Comparison of ENCODE assay signal across 13 cellular contexts in the genomic region with DNA sequence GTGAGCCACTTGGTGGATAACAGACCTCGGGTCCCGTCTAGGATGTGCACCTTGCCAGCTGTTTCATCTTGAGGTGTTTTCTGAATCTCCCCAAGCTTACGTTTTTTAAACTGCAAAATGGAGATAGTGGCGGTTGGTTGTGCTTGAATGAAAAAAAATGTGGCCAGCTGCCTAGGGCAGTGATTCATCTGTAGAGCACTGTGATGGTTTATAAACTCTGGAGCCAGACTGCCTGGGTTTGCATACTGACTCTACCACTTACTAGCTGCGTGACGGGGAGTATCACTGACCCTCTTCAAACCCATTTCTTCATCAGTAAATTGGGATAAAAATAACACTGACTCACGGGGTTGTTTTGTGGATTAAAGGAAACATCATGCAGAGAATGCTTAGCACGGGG.
DNase-seq lines count a peak whose midpoint lies in the region; ATAC-seq, FAIRE-seq and TF ChIP-seq lines count a peak whose summit lies in the region.
"Had no signal": no experiment of that assay in that cellular context is flagged by ENCODE, and none has a peak within 500 bp of the region (broad histone marks: within the 10 kb centered on the region; RNA-seq: fewer than 3 reads in every experiment).

No MANE protein-coding gene starts in this region.

- DNase-seq in esophagus squamous epithelium (lab: John Stamatoyannopoulos, UW) (no peak), urothelium cell line (ENCODE audit: low spot score) (peak; percentile 17), SHP77 (lab: John Stamatoyannopoulos, UW) (no peak), erythroblast (lab: John Stamatoyannopoulos, UW) (no peak)
- DNase-seq: DMS 273 treated with DMSO at 0.1 percent for 48 hours, NCI-H1694 treated with DMSO at 0.1 percent for 48 hours, spleen had no signal

- H3K9me3 ChIP-seq in esophagus squamous epithelium: no peaks in the 10 kb centered on the region
- H3K9me3 ChIP-seq: spleen had no signal

- H3K27me3 ChIP-seq in esophagus squamous epithelium: no peaks in the 10 kb centered on the region
- H3K27me3 ChIP-seq: spleen had no signal

- FAIRE-seq in urothelium cell line (lab: Jason Lieb, UNC): no peak
- FAIRE-seq: TTC549 had no signal

- TF ChIP-seq CTCF in esophagus squamous epithelium (IDR thresholded peaks at IDR 0.05): no peak

- TF ChIP-seq POLR2A in esophagus squamous epithelium (IDR thresholded peaks at IDR 0.05): no peak
- TF ChIP-seq POLR2A in erythroblast (IDR thresholded peaks at IDR 0.05; ENCODE audit: low read length): no peak

- no peaks in the 10 kb centered on the region for H3K36me3 ChIP-seq in esophagus squamous epithelium
- H3K36me3 ChIP-seq: spleen had no signal

- WGBS in esophagus squamous epithelium, 2 donors: 26 to 44% methylated on average over 8 of the region's 8 CpGs

- H3K4me3 ChIP-seq in esophagus squamous epithelium: no peak overlapping the region
- H3K4me3 ChIP-seq: spleen had no signal

- H3K4me1 ChIP-seq in esophagus squamous epithelium: peaks cover 0 to 32% (median 6%) of the 10 kb centered on the region in 3 donors

- H3K27ac ChIP-seq in esophagus squamous epithelium: peak overlapping the region; percentile 4 to 38 (median 20)
- H3K27ac ChIP-seq: spleen had no signal

- ATAC-seq in GM21367 (IDR thresholded peaks at IDR 0.05; ENCODE audit: unreplicated experiment) (peak; percentile 42), HG03460 (IDR thresholded peaks at IDR 0.05; ENCODE audit: unreplicated experiment) (peak; percentile 36), GM21423 (IDR thresholded peaks at IDR 0.05; ENCODE audit: unreplicated experiment) (no peak)
- ATAC-seq: HCT116, Panc1 had no signal

- intact Hi-C loops in esophagus squamous epithelium (cut with DNase I): no loop called here
